ENCODE assay signal across 33 cellular contexts in genomic region chr12:9258676-9259075, GRCh38. TPM values are rescaled to one million over a fixed set of nuclear protein-coding genes. Genes with fewer than 3 reads are reported as not detected.
"Had no signal": no experiment of that assay in that cellular context is flagged by ENCODE, and none has a peak within 500 bp of the region (broad histone marks: within the 10 kb centered on the region; RNA-seq: fewer than 3 reads in every experiment).

No MANE protein-coding gene starts in this region.

- H3K36me3 ChIP-seq: ascending aorta, breast epithelium, cardiac muscle cell, colonic mucosa, esophagus squamous epithelium, gastroesophageal sphincter had no signal

- H3K9me3 ChIP-seq: ascending aorta, breast epithelium, colonic mucosa, esophagus squamous epithelium had no signal

- FAIRE-seq: endothelial cell of umbilical vein had no signal

- DNase-seq: activated CD4-positive, alpha-beta memory T cell treated with anti-CD3 and anti-CD28 coated beads for 36 hours; activated CD4-positive, alpha-beta T cell treated with anti-CD3 and anti-CD28 coated beads for 36 hours; activated CD4-positive, alpha-beta T cell treated with anti-CD3 and anti-CD28 coated beads, Interleukin-2, amount 10 ng/mL, durations not matched to agents 24 days and 14 days; activated CD4-positive, CD25-positive, alpha-beta regulatory T cell; activated CD4-positive, CD25-positive, alpha-beta regulatory T cell treated with anti-CD3 and anti-CD28 coated beads, Interleukin-2, amount 50 U/mL, for 72 hours; activated CD8-positive, alpha-beta memory T cell treated with anti-CD3 and anti-CD28 coated beads, Interleukin-2, amount 10 ng/mL, durations not matched to agents 7 days and 5 days; activated CD8-positive, alpha-beta memory T cell treated with anti-CD3 and anti-CD28 coated beads, Interleukin-2, amount 50 U/mL, for 4 hours; activated CD8-positive, alpha-beta T cell treated with anti-CD3 and anti-CD28 coated beads, Interleukin-2, amount 10 ng/mL, durations not matched to agents 7 days and 5 days; activated gamma-delta T cell; activated naive CD4-positive, alpha-beta T cell; activated naive CD4-positive, alpha-beta T cell treated with anti-CD3 and anti-CD28 coated beads, Interleukin-2, amount 10 ng/mL, durations not matched to agents 7 days and 5 days; activated naive CD8-positive, alpha-beta T cell treated with anti-CD3 and anti-CD28 coated beads, Interleukin-2, amount 10 ng/mL, durations not matched to agents 7 days and 5 days; activated T-cell treated with anti-CD3 and anti-CD28 coated beads, Interleukin-2, amount 50 U/mL, for 1 hour; activated T-cell treated with anti-CD3 and anti-CD28 coated beads, Interleukin-2, amount 50 U/mL, for 48 hours; central memory CD4-positive, alpha-beta T cell; cerebellar nuclear complex; colonic mucosa; effector CD8-positive, alpha-beta T cell; esophagus squamous epithelium; foreskin melanocyte; T-helper 1 cell; T-helper 17 cell; T1000 had no signal

- H3K4me3 ChIP-seq: ascending aorta, breast epithelium, cardiac muscle cell, colonic mucosa, esophagus squamous epithelium, gastroesophageal sphincter had no signal

- H3K4me1 ChIP-seq: ascending aorta, breast epithelium, colonic mucosa, esophagus squamous epithelium had no signal

- ATAC-seq: activated CD4-positive, alpha-beta T cell treated with anti-CD3 and anti-CD28 coated beads for 36 hours; activated CD8-positive, alpha-beta memory T cell treated with anti-CD3 and anti-CD28 coated beads, Interleukin-2, amount 10 ng/mL, durations not matched to agents 7 days and 5 days; activated CD8-positive, alpha-beta T cell treated with anti-CD3 and anti-CD28 coated beads, Interleukin-2, amount 10 ng/mL, durations not matched to agents 7 days and 5 days; activated naive CD4-positive, alpha-beta T cell treated with anti-CD3 and anti-CD28 coated beads, Interleukin-2, amount 50 U/mL, for 72 hours; gastroesophageal sphincter; T-helper 17 cell had no signal

- H3K27me3 ChIP-seq: ascending aorta, breast epithelium, cardiac muscle cell, colonic mucosa, esophagus squamous epithelium, gastroesophageal sphincter had no signal

- H3K27ac ChIP-seq: ascending aorta, breast epithelium, cardiac muscle cell, colonic mucosa, epithelial cell of prostate, esophagus squamous epithelium, gastroesophageal sphincter had no signal

RNA-seq across cellular contexts. Expression of gene PZP, which starts 50.5 kb away (rescaled TPM):
- total RNA-seq: activated CD4-positive, alpha-beta memory T cell treated with anti-CD3 and anti-CD28 coated beads for 36 hours; activated CD4-positive, alpha-beta T cell treated with anti-CD3 and anti-CD28 coated beads for 36 hours; activated CD4-positive, alpha-beta T cell treated with anti-CD3 and anti-CD28 coated beads, Interleukin-2, amount 10 ng/mL, durations not matched to agents 24 days and 14 days; activated CD8-positive, alpha-beta memory T cell treated with anti-CD3 and anti-CD28 coated beads for 36 hours; activated CD8-positive, alpha-beta memory T cell treated with anti-CD3 and anti-CD28 coated beads, Interleukin-2, amount 10 ng/mL, durations not matched to agents 7 days and 5 days; activated CD8-positive, alpha-beta T cell treated with anti-CD3 and anti-CD28 coated beads, Interleukin-2, amount 10 ng/mL, durations not matched to agents 7 days and 5 days; activated naive CD4-positive, alpha-beta T cell treated with anti-CD3 and anti-CD28 coated beads, Interleukin-2, amount 50 U/mL, for 72 hours; activated naive CD8-positive, alpha-beta T cell treated with anti-CD3 and anti-CD28 coated beads, Interleukin-2, amount 10 ng/mL, durations not matched to agents 7 days and 5 days; ascending aorta; cardiac muscle cell; esophagus squamous epithelium; fibroblast of lung; fibroblast of villous mesenchyme; T-helper 17 cell had no signal
- polyA plus RNA-seq: fibroblast of lung had no signal
